20 cellular contexts compared by ENCODE assay signal in the genomic region with DNA sequence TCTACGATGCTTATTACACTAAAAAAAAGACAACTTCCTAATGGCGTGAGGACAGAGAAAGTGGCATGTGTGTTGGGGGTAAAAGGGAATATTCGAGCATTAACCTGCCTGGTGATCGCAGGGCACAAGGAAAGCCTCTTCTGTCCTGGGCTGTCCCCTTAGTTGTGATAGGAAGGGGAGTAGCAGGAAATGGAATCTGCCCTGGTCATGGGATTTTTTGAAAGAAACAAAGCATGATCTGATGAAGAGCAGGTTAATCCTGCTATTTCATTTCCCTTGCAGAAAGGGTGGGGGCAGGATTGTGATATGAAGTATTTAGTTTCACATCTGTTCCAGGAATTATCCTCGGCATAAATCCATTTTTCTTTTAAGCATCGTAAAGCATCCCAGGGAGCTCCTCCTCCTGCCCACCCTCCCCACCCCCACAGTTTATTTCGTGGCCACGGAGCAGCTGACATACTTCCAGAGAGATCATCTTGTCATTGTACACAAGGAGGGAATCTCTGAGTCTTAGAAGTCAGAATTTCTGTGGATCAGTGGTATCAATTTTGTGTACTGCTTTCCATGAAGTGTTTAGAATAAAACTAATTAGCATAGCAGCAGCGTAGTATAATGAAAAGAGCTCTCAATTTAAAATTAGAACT. TPM values are rescaled to one million over a fixed set of nuclear protein-coding genes. Genes with fewer than 3 reads are reported as not detected.
DNase-seq lines count a peak whose midpoint lies in the region.
"Had no signal": no experiment of that assay in that cellular context is flagged by ENCODE, and none has a peak within 500 bp of the region (broad histone marks: within the 10 kb centered on the region; RNA-seq: fewer than 3 reads in every experiment).

No MANE protein-coding gene starts in this region.

- POLR2A ChIA-PET in activated CD4-positive, alpha-beta memory T cell treated with anti-CD3 and anti-CD28 coated beads for 36 hours (lab: Charles Lee), result interaction anchor here (0.6 to 0.8 kb wide), 2 partner anchors 10 to 786 kb away, joined by 3 to 4 read pairs; no protein-coding TSS in a partner anchor

- H3K36me3 Mint-ChIP-seq in activated CD4-positive, alpha-beta memory T cell treated with anti-CD3 and anti-CD28 coated beads for 36 hours, result no peaks in the 10 kb centered on the region
- H3K36me3 Mint-ChIP-seq: activated naive CD8-positive, alpha-beta T cell treated with anti-CD3 and anti-CD28 coated beads, Interleukin-2, amount 10 ng/mL, durations not matched to agents 7 days and 5 days; natural killer cell had no signal

- H3K27ac ChIP-seq in cingulate gyrus (ENCODE audit: low read depth, low read length), result peak overlapping the region; percentile 84

- no peaks in the 10 kb centered on the region for H3K9me3 Mint-ChIP-seq in activated CD4-positive, alpha-beta memory T cell treated with anti-CD3 and anti-CD28 coated beads for 36 hours
- H3K9me3 Mint-ChIP-seq: activated naive CD8-positive, alpha-beta T cell treated with anti-CD3 and anti-CD28 coated beads, Interleukin-2, amount 10 ng/mL, durations not matched to agents 7 days and 5 days; CD8-positive, alpha-beta memory T cell; dendritic cell treated with granulocyte-macrophage colony-stimulating factor and Interleukin-4, amounts not matched to agents 40 ng/mL and 50 ng/mL, for 4 days; natural killer cell; stimulated activated naive CD8-positive, alpha-beta T cell treated with anti-CD3 and anti-CD28 coated beads, Interleukin-15, Interleukin-2, amounts not matched to agents 100 ng/mL and 50 ng/mL, for 24 hours had no signal

- no peaks in the 10 kb centered on the region for H3K27me3 Mint-ChIP-seq in activated CD4-positive, alpha-beta memory T cell treated with anti-CD3 and anti-CD28 coated beads for 36 hours
- H3K27me3 Mint-ChIP-seq: activated naive CD8-positive, alpha-beta T cell treated with anti-CD3 and anti-CD28 coated beads, Interleukin-2, amount 10 ng/mL, durations not matched to agents 7 days and 5 days; CD8-positive, alpha-beta memory T cell; dendritic cell treated with granulocyte-macrophage colony-stimulating factor and Interleukin-4, amounts not matched to agents 40 ng/mL and 50 ng/mL, for 4 days; stimulated activated naive CD8-positive, alpha-beta T cell treated with anti-CD3 and anti-CD28 coated beads, Interleukin-15, Interleukin-2, amounts not matched to agents 100 ng/mL and 50 ng/mL, for 24 hours had no signal

- DNase-seq in NCI-H2171 (lab: John Stamatoyannopoulos, UW) (peak; percentile 70), medulla oblongata (ENCODE audit: extremely low spot score) (peak; percentile 37), superior temporal gyrus (ENCODE audit: extremely low spot score) (peak; percentile 68), NCI-H2196 (lab: John Stamatoyannopoulos, UW; ENCODE audit: unreplicated experiment) (no peak), HuH-7.5 (ENCODE audit: low spot score) (no peak)
- DNase-seq in activated CD4-positive, alpha-beta memory T cell treated with anti-CD3 and anti-CD28 coated beads for 36 hours, result no peak
- DNase-seq: activated CD4-positive, CD25-positive, alpha-beta regulatory T cell; activated CD8-positive, alpha-beta memory T cell treated with anti-CD3 and anti-CD28 coated beads, Interleukin-2, amount 50 U/mL, for 48 hours; activated naive CD8-positive, alpha-beta T cell treated with anti-CD3 and anti-CD28 coated beads, Interleukin-2, amount 10 ng/mL, durations not matched to agents 7 days and 5 days; CD8-positive, alpha-beta memory T cell; GF-D8; Karpas-422; kidney; natural killer cell; OCI-M1; sigmoid colon; SW 1271 had no signal

- intact Hi-C loops in activated CD4-positive, alpha-beta memory T cell treated with anti-CD3 and anti-CD28 coated beads for 36 hours (cut with micrococcal nuclease), result no loop called here

- H3K4me1 Mint-ChIP-seq in activated CD4-positive, alpha-beta memory T cell treated with anti-CD3 and anti-CD28 coated beads for 36 hours (ENCODE audit: low read depth), result no peaks in the 10 kb centered on the region
- H3K4me1 Mint-ChIP-seq: activated naive CD8-positive, alpha-beta T cell treated with anti-CD3 and anti-CD28 coated beads, Interleukin-2, amount 10 ng/mL, durations not matched to agents 7 days and 5 days; CD8-positive, alpha-beta memory T cell; natural killer cell had no signal

- no peak overlapping the region for H3K4me3 Mint-ChIP-seq in activated CD4-positive, alpha-beta memory T cell treated with anti-CD3 and anti-CD28 coated beads for 36 hours
- H3K4me3 Mint-ChIP-seq: activated naive CD8-positive, alpha-beta T cell treated with anti-CD3 and anti-CD28 coated beads, Interleukin-2, amount 10 ng/mL, durations not matched to agents 7 days and 5 days; CD8-positive, alpha-beta memory T cell; dendritic cell treated with granulocyte-macrophage colony-stimulating factor and Interleukin-4, amounts not matched to agents 40 ng/mL and 50 ng/mL, for 4 days; natural killer cell; stimulated activated naive CD8-positive, alpha-beta T cell treated with anti-CD3 and anti-CD28 coated beads, Interleukin-15, Interleukin-2, amounts not matched to agents 100 ng/mL and 50 ng/mL, for 24 hours had no signal

- CTCF ChIA-PET in activated CD4-positive, alpha-beta memory T cell treated with anti-CD3 and anti-CD28 coated beads for 36 hours (lab: Charles Lee), result interaction anchor here (0.6 to 1.9 kb wide), 2 partner anchors 22 to 210 kb away, joined by 3 to 7 read pairs; no protein-coding TSS in a partner anchor

- no peak overlapping the region for H3K27ac Mint-ChIP-seq in activated CD4-positive, alpha-beta memory T cell treated with anti-CD3 and anti-CD28 coated beads for 36 hours
- H3K27ac Mint-ChIP-seq: activated naive CD8-positive, alpha-beta T cell treated with anti-CD3 and anti-CD28 coated beads, Interleukin-2, amount 10 ng/mL, durations not matched to agents 7 days and 5 days; CD8-positive, alpha-beta memory T cell; dendritic cell treated with granulocyte-macrophage colony-stimulating factor and Interleukin-4, amounts not matched to agents 40 ng/mL and 50 ng/mL, for 4 days; natural killer cell; stimulated activated naive CD8-positive, alpha-beta T cell treated with anti-CD3 and anti-CD28 coated beads, Interleukin-15, Interleukin-2, amounts not matched to agents 100 ng/mL and 50 ng/mL, for 24 hours had no signal

RNA-seq across cellular contexts. Expression of a gene that starts 53.1 kb away (rescaled TPM):
- 1 to 10 TPM; 1.9 to 2.2 TPM for total RNA-seq in activated CD4-positive, alpha-beta memory T cell treated with anti-CD3 and anti-CD28 coated beads for 36 hours

RNA-seq across cellular contexts. Expression of a gene that starts 56.9 kb away (rescaled TPM):
- total RNA-seq in activated CD4-positive, alpha-beta memory T cell treated with anti-CD3 and anti-CD28 coated beads for 36 hours, result 10 to 100 TPM; 14.1 to 15.0 TPM

Comparison
In these comparisons a context has a peak if more than half of its experiments do, and no peak if none do; other contexts are left out.
1. DNase-seq: peak in NCI-H2171 (single experiment), medulla oblongata (single experiment) and superior temporal gyrus (single experiment); none in activated CD4-positive, alpha-beta memory T cell treated with anti-CD3 and anti-CD28 coated beads for 36 hours (single experiment), NCI-H2196 (single experiment) and HuH-7.5 (single experiment).